In the genomic region with DNA sequence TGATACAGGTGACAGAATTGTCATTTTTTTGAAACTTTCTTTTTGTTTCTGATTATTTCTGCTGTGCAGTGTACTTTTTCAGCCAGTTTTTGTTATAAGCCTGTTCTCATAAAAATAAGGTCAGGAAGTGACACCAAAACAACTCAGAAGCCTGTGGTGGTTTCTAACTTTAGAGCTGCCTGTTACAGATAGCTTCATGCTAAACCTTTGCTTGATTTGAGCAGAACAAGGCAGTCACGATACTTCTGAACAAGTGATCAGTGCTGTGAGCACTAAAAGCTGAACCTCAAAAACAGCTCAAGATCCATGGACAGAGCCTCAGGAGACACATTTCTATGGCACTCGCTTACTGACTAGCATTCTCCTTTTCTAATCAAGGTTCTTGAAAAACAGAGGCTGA, we compare ENCODE assay signal across 9 cellular contexts.
DNase-seq lines count a peak whose midpoint lies in the region; ATAC-seq and TF ChIP-seq lines count a peak whose summit lies in the region.
"Had no signal": no experiment of that assay in that cellular context is flagged by ENCODE, and none has a peak within 500 bp of the region (broad histone marks: within the 10 kb centered on the region; RNA-seq: fewer than 3 reads in every experiment).

No MANE protein-coding gene starts in this region.

- peak overlapping the region; percentile 85 for H3K27ac Mint-ChIP-seq in activated naive CD8-positive, alpha-beta T cell treated with anti-CD3 and anti-CD28 coated beads, Interleukin-2, amount 10 ng/mL, durations not matched to agents 7 days and 5 days
- H3K27ac Mint-ChIP-seq in stimulated activated naive CD8-positive, alpha-beta T cell treated with anti-CD3 and anti-CD28 coated beads, Interleukin-15, amount 100 ng/mL, for 72 hours: peak overlapping the region; percentile 79 to 89

- H3K4me1 ChIP-seq in cardiac muscle cell (ENCODE audit: low read depth): peaks cover 75% of the 10 kb centered on the region

- no peaks in the 10 kb centered on the region for H3K27me3 ChIP-seq in cardiac muscle cell

- ATAC-seq in Right ventricle myocardium inferior (no peak), HG03378 (IDR thresholded peaks at IDR 0.05; ENCODE audit: unreplicated experiment) (peak; percentile 59), GM19023 (IDR thresholded peaks at IDR 0.05; ENCODE audit: unreplicated experiment) (no peak)
- peak; percentile 83 for ATAC-seq in activated naive CD8-positive, alpha-beta T cell treated with anti-CD3 and anti-CD28 coated beads, Interleukin-2, amount 10 ng/mL, durations not matched to agents 7 days and 5 days (ENCODE audit: low read depth)
- ATAC-seq in stimulated activated naive CD8-positive, alpha-beta T cell treated with anti-CD3 and anti-CD28 coated beads, Interleukin-15, amount 100 ng/mL, for 72 hours: peak; percentile 67

- CTCF ChIA-PET in RWPE1 (lab: Yijun Ruan, JAX): interaction anchor here (0.7 kb wide), 1 partner anchor 253 kb away, joined by 3 read pairs; no protein-coding TSS in a partner anchor

- TF ChIP-seq CTCF in cardiac muscle cell (IDR thresholded peaks at IDR 0.05; ENCODE audit: low read depth, low read length): no peak
- TF ChIP-seq CTCF in RWPE1 (conservative IDR thresholded peaks at IDR 0.05; ENCODE audit: low read depth): no peak

- POLR2A ChIA-PET in activated naive CD8-positive, alpha-beta T cell treated with anti-CD3 and anti-CD28 coated beads, Interleukin-2, amount 10 ng/mL, durations not matched to agents 7 days and 5 days (lab: Charles Lee): interaction anchor here (0.6 to 2.2 kb wide), 14 partner anchors 9 to 82 kb away, joined by 3 to 9 read pairs (median 4); a partner anchor contains a TSS
- POLR2A ChIA-PET in RWPE1 (lab: Yijun Ruan, JAX; ENCODE audit: low non-redundant PET): no interaction called here

- H3K27ac ChIP-seq in cardiac muscle cell: peak overlapping the region; percentile 96
- no peak overlapping the region for H3K27ac ChIP-seq in RWPE1

- no peaks in the 10 kb centered on the region for H3K36me3 ChIP-seq in cardiac muscle cell

- peak overlapping the region; percentile 74 for H3K4me3 Mint-ChIP-seq in activated naive CD8-positive, alpha-beta T cell treated with anti-CD3 and anti-CD28 coated beads, Interleukin-2, amount 10 ng/mL, durations not matched to agents 7 days and 5 days
- H3K4me3 Mint-ChIP-seq in stimulated activated naive CD8-positive, alpha-beta T cell treated with anti-CD3 and anti-CD28 coated beads, Interleukin-15, amount 100 ng/mL, for 72 hours: peak overlapping the region; percentile 61 to 80

- H3K9me3 Mint-ChIP-seq in activated naive CD8-positive, alpha-beta T cell treated with anti-CD3 and anti-CD28 coated beads, Interleukin-2, amount 10 ng/mL, durations not matched to agents 7 days and 5 days: no peaks in the 10 kb centered on the region
- H3K9me3 Mint-ChIP-seq in stimulated activated naive CD8-positive, alpha-beta T cell treated with anti-CD3 and anti-CD28 coated beads, Interleukin-15, amount 100 ng/mL, for 72 hours: no peaks in the 10 kb centered on the region

- no peaks in the 10 kb centered on the region for H3K9me3 ChIP-seq in cardiac muscle cell (ENCODE audit: low read depth)

- intact Hi-C loops in Right ventricle myocardium inferior (cut with DNase I): no loop called here

- no peaks in the 10 kb centered on the region for H3K27me3 Mint-ChIP-seq in activated naive CD8-positive, alpha-beta T cell treated with anti-CD3 and anti-CD28 coated beads, Interleukin-2, amount 10 ng/mL, durations not matched to agents 7 days and 5 days
- H3K27me3 Mint-ChIP-seq in stimulated activated naive CD8-positive, alpha-beta T cell treated with anti-CD3 and anti-CD28 coated beads, Interleukin-15, amount 100 ng/mL, for 72 hours: no peaks in the 10 kb centered on the region

- peaks cover 70% of the 10 kb centered on the region for H3K4me1 Mint-ChIP-seq in activated naive CD8-positive, alpha-beta T cell treated with anti-CD3 and anti-CD28 coated beads, Interleukin-2, amount 10 ng/mL, durations not matched to agents 7 days and 5 days
- peaks cover 83% of the 10 kb centered on the region for H3K4me1 Mint-ChIP-seq in stimulated activated naive CD8-positive, alpha-beta T cell treated with anti-CD3 and anti-CD28 coated beads, Interleukin-15, amount 100 ng/mL, for 72 hours

- peak in 1 of 2 donors; percentile 30 for DNase-seq in cardiac muscle cell (ENCODE audit: low read depth in 1 of 2, low spot score in 1 of 2)
- DNase-seq in Right ventricle myocardium inferior (ENCODE audit: missing footprints): no peak
- no peak for DNase-seq in activated naive CD8-positive, alpha-beta T cell treated with anti-CD3 and anti-CD28 coated beads, Interleukin-2, amount 10 ng/mL, durations not matched to agents 7 days and 5 days
- DNase-seq in stimulated activated naive CD8-positive, alpha-beta T cell treated with anti-CD3 and anti-CD28 coated beads, Interleukin-15, amount 100 ng/mL, for 72 hours: peak in 1 of 2 donors; percentile 24
- DNase-seq in islet precursor cell: no peak
- DNase-seq in RWPE1 (ENCODE audit: low spot score): no peak
- DNase-seq: NCI-H345 had no signal

- no peak overlapping the region for H3K4me3 ChIP-seq in cardiac muscle cell

- H3K36me3 Mint-ChIP-seq in activated naive CD8-positive, alpha-beta T cell treated with anti-CD3 and anti-CD28 coated beads, Interleukin-2, amount 10 ng/mL, durations not matched to agents 7 days and 5 days: peaks cover 21% of the 10 kb centered on the region

Comparison
In these comparisons a context has a peak if more than half of its experiments do, and no peak if none do; other contexts are left out.
1. ATAC-seq: peak in HG03378 (single experiment), activated naive CD8-positive, alpha-beta T cell treated with anti-CD3 and anti-CD28 coated beads, Interleukin-2, amount 10 ng/mL, durations not matched to agents 7 days and 5 days (single experiment) and stimulated activated naive CD8-positive, alpha-beta T cell treated with anti-CD3 and anti-CD28 coated beads, Interleukin-15, amount 100 ng/mL, for 72 hours (single experiment); none in Right ventricle myocardium inferior (single experiment) and GM19023 (single experiment).